ENCODE assay signal across 8 cellular contexts in genomic region chr2:206765242-206766056, GRCh38. TPM values are rescaled to one million over a fixed set of nuclear protein-coding genes. Genes with fewer than 3 reads are reported as not detected.
DNase-seq lines count a peak whose midpoint lies in the region; ATAC-seq, FAIRE-seq and TF ChIP-seq lines count a peak whose summit lies in the region.

Gene FASTKD2 (plus strand): TSS chr2:206765606. CDS start chr2:206766694, 1,088 bp downstream.
Gene MDH1B (minus strand): TSS chr2:206765328. CDS start chr2:206765271, 57 bp downstream.

- H3K4me3 Mint-ChIP-seq in T-cell (peak within 1 kb of the TSS in 2 of 3 donors; percentile 91 to 93), progenitor cell of endocrine pancreas (ENCODE audit: low read depth) (peak within 1 kb of the TSS; percentile 94)

- TF ChIP-seq POLR2A in GM12892 (IDR thresholded peaks at IDR 0.05; ENCODE audit: low read depth, low read length): peak; percentile 97

- intact Hi-C loops in left ventricle myocardium superior (cut with micrococcal nuclease): no loop called here

- ATAC-seq in HG02852 (IDR thresholded peaks at IDR 0.05; ENCODE audit: unreplicated experiment) (peak; percentile 93), T-cell (replicated peaks in 1 of 4) (peak; percentile 88 to 92 (median 90)), left ventricle myocardium superior (peak; percentile 99)

- H3K36me3 Mint-ChIP-seq in T-cell: peaks cover 13% of the 10 kb centered on the region
- H3K36me3 Mint-ChIP-seq in progenitor cell of endocrine pancreas (ENCODE audit: insufficient read depth): peaks cover 12% of the 10 kb centered on the region

- no peaks in the 10 kb centered on the region for H3K9me3 Mint-ChIP-seq in T-cell
- H3K9me3 Mint-ChIP-seq in progenitor cell of endocrine pancreas (ENCODE audit: low read depth): no peaks in the 10 kb centered on the region

- CTCF ChIA-PET in T-cell (lab: Charles Lee): interaction anchor here (0.6 to 1.4 kb wide), 9 partner anchors 8 to 1277 kb away, joined by 3 to 7 read pairs (median 3); partner anchors contain the start of gene CCNYL1 (in 1 of the 2)

- H3K4me1 Mint-ChIP-seq in T-cell (peaks cover 23 to 45% (median 40%) of the 10 kb centered on the region in 3 donors), progenitor cell of endocrine pancreas (ENCODE audit: low read depth) (peaks cover 4% of the 10 kb centered on the region)

- H3K27ac Mint-ChIP-seq in T-cell: peak within 1 kb of the TSS; percentile 94 to 97
- peak within 1 kb of the TSS; percentile 98 for H3K27ac Mint-ChIP-seq in progenitor cell of endocrine pancreas

- H3K27me3 Mint-ChIP-seq in T-cell (no peaks in the 10 kb centered on the region), progenitor cell of endocrine pancreas (no peaks in the 10 kb centered on the region)

- FAIRE-seq in GM12892 (lab: Jason Lieb, UNC): peak; percentile 98

- DNase-seq in GM12892 (ENCODE audit: insufficient read length) (peak; percentile 54), NCI-H146 (lab: John Stamatoyannopoulos, UW) (peak; percentile 72), T-cell (peak; percentile 60 to 85 (median 75)), amniotic stem cell (lab: John Stamatoyannopoulos, UW) (peak; percentile 96), left ventricle myocardium superior (peak; percentile 93), progenitor cell of endocrine pancreas (ENCODE audit: low spot score, unreplicated experiment) (peak; percentile 55), ureter (ENCODE audit: low spot score) (peak; percentile 82)

- POLR2A ChIA-PET in T-cell (lab: Charles Lee): interaction anchor here (0.5 to 1.3 kb wide), 12 partner anchors 9 to 946 kb away, joined by 3 to 7 read pairs (median 4); partner anchors contain the start of genes CCNYL1 (in 1 of the 2), CREB1 (in 1 of the 2), KLF7 (in 1 of the 2) and METTL21A (in 1 of the 2)

- TF ChIP-seq CTCF in progenitor cell of endocrine pancreas (IDR thresholded peaks at IDR 0.05; ENCODE audit: unreplicated experiment): no peak

RNA-seq across cellular contexts. Expression of gene FASTKD2, which starts in this region (rescaled TPM):
- 26.4 TPM for polyA plus RNA-seq in GM12892 (2012; ENCODE audit: missing spikeins)
- total RNA-seq in T-cell (10 to 100 TPM; 18.3 to 25.8 (median 21.7) TPM), left ventricle myocardium superior (40.5 TPM), progenitor cell of endocrine pancreas (28.3 and 28.6 TPM in 2 replicates), ureter (38.8 TPM)

RNA-seq across cellular contexts. Expression of gene MDH1B, which starts in this region (rescaled TPM):
- polyA plus RNA-seq in GM12892 (2012; ENCODE audit: missing spikeins): 0.74 TPM
- total RNA-seq in T-cell (under 1 TPM in 4 of 5 donors, not detected in 1; 0.20 to 0.41 (median 0.34) TPM), left ventricle myocardium superior (1.0 TPM), progenitor cell of endocrine pancreas (2.8 and 3.0 TPM in 2 replicates), ureter (2.7 TPM)

Comparison
In these comparisons a context has a peak if more than half of its experiments do, and no peak if none do; other contexts are left out.
1. Peak in every context shown above with its lines: DNase-seq and ATAC-seq.